18 cellular contexts compared by ENCODE assay signal in the genomic region with DNA sequence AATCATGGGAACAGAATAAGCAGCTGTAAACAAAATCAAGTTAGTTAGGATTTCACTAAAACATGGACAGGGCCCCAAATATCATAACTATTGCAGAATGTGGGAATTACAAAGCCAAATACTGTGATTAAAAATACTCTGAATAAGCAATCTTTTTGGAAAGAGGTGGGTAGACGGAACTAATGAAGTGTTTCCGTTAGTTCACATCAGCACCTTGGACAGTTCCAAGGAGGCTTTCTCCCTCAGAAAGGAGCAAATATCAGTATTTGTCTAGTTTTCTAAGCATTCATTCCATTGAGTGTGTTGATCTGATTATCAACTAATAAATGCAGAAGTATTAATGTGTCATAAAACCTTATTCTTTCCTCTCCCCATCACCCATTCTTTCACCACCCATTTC.
A peak's percentile ranks its signal among the peaks of the same experiment; 100 is the strongest.
DNase-seq lines count a peak whose midpoint lies in the region; ATAC-seq, FAIRE-seq and TF ChIP-seq lines count a peak whose summit lies in the region.
"Had no signal": no experiment of that assay in that cellular context is flagged by ENCODE, and none has a peak within 500 bp of the region (broad histone marks: within the 10 kb centered on the region; RNA-seq: fewer than 3 reads in every experiment).

No MANE protein-coding gene starts in this region.

- FAIRE-seq in K562 (lab: Jason Lieb, UNC) = peak; percentile 19
- FAIRE-seq: bronchial epithelial cell, kidney, pancreas had no signal

- H3K36me3 Mint-ChIP-seq in activated CD4-positive, alpha-beta T cell treated with anti-CD3 and anti-CD28 coated beads, Interleukin-2, amount 10 ng/mL, durations not matched to agents 24 days and 14 days (ENCODE audit: low read depth) = no peaks in the 10 kb centered on the region
- no peaks in the 10 kb centered on the region for H3K36me3 Mint-ChIP-seq in neural crest cell (ENCODE audit: low read depth)
- no peaks in the 10 kb centered on the region for H3K36me3 Mint-ChIP-seq in activated naive CD8-positive, alpha-beta T cell treated with anti-CD3 and anti-CD28 coated beads for 36 hours

- TF ChIP-seq RAD21 in K562 (CRISPR knock-in tag; conservative IDR thresholded peaks at IDR 0.05 in 1 of 2, IDR thresholded peaks at IDR 0.05 in 1 of 2) = no peak

- H3K4me2 ChIP-seq in K562 (ENCODE audit: insufficient read depth, low read length) = no peak overlapping the region
- H3K4me2 ChIP-seq: KMS-11 had no signal

- WGBS in K562 (ENCODE audit: insufficient coverage, low coverage, missing lambda C conversion rate) = 0% methylated on average over 2 of the region's 2 CpGs

- H2AFZ ChIP-seq in K562 (ENCODE audit: low read depth, low read length) = no peak overlapping the region

- DNase-seq in activated CD4-positive, alpha-beta T cell treated with anti-CD3 and anti-CD28 coated beads, Interleukin-2, amount 10 ng/mL, durations not matched to agents 24 days and 14 days = peak; percentile 66
- no peak for DNase-seq in activated CD4-positive, alpha-beta T cell treated with anti-CD3 and anti-CD28 coated beads, Interleukin-2, amount 50 U/mL, for 4 hours
- DNase-seq in NAMALWA (ENCODE audit: low spot score) (peak; percentile 34), K562 (ENCODE audit: extremely low read depth in 1 of 4, low spot score in 3 of 4) (peak; percentile 24 to 51 (median 42)), neural crest cell (ENCODE audit: low read depth, low spot score) (peak; percentile 30), left colon (no peak), MG63 (no peak)
- no peak for DNase-seq in activated naive CD8-positive, alpha-beta T cell treated with anti-CD3 and anti-CD28 coated beads for 36 hours
- DNase-seq: activated gamma-delta T cell treated with Interleukin-2 at 50 U/mL for 16 hours; GF-D8; kidney; NCI-H1930; NCI-H748 treated with DMSO at 0.1 percent for 48 hours; pancreas; spleen; stimulated activated naive CD8-positive, alpha-beta T cell treated with anti-CD3 and anti-CD28 coated beads, Interleukin-15, amount 100 ng/mL, for 72 hours had no signal

- no peaks in the 10 kb centered on the region for H3K9me1 ChIP-seq in K562 (ENCODE audit: control insufficient read depth, insufficient read depth, low read length)

- no peaks in the 10 kb centered on the region for H3K4me1 Mint-ChIP-seq in activated CD4-positive, alpha-beta T cell treated with anti-CD3 and anti-CD28 coated beads, Interleukin-2, amount 10 ng/mL, durations not matched to agents 24 days and 14 days
- no peaks in the 10 kb centered on the region for H3K4me1 Mint-ChIP-seq in neural crest cell
- H3K4me1 Mint-ChIP-seq in activated naive CD8-positive, alpha-beta T cell treated with anti-CD3 and anti-CD28 coated beads for 36 hours = no peaks in the 10 kb centered on the region
- H3K4me1 Mint-ChIP-seq: stimulated activated naive CD8-positive, alpha-beta T cell treated with anti-CD3 and anti-CD28 coated beads, Interleukin-15, amount 100 ng/mL, for 72 hours had no signal

- in situ Hi-C loops in K562 (cut with MboI) = no loop called here

- H3K79me2 ChIP-seq in K562 (ENCODE audit: control insufficient read depth, insufficient read depth, low read length) = no peaks in the 10 kb centered on the region

- H3K36me3 ChIP-seq in K562 (ENCODE audit: control insufficient read depth, insufficient read depth, low read length) = no peaks in the 10 kb centered on the region
- H3K36me3 ChIP-seq in MG63 = no peaks in the 10 kb centered on the region
- H3K36me3 ChIP-seq: pancreas, spleen had no signal

- CTCF ChIA-PET in K562 (lab: Yijun Ruan, JAX; ENCODE audit: low intra/inter-chr PET ratio) = no interaction called here

- no peaks in the 10 kb centered on the region for H3K4me1 ChIP-seq in K562 (replicated peaks in 1 of 2; ENCODE audit: control insufficient read depth in 2 of 2, insufficient read depth in 2 of 2, low read length in 2 of 2)
- H3K4me1 ChIP-seq: pancreas, spleen had no signal

- no peak for ATAC-seq in K562
- ATAC-seq in left colon = no peak
- ATAC-seq: pancreas; stimulated activated naive CD8-positive, alpha-beta T cell treated with anti-CD3 and anti-CD28 coated beads, Interleukin-15, amount 100 ng/mL, for 72 hours had no signal

- H3K27ac ChIP-seq in K562 (ENCODE audit: extremely low read depth, low read depth, low read length) = no peak overlapping the region
- H3K27ac ChIP-seq: KMS-11, pancreas, spleen had no signal

- H3K9me3 ChIP-seq in K562 (replicated peaks; ENCODE audit: control insufficient read depth, insufficient read depth, low read depth, low read length) = no peaks in the 10 kb centered on the region
- H3K9me3 ChIP-seq in MG63 = no peaks in the 10 kb centered on the region
- H3K9me3 ChIP-seq: pancreas, spleen had no signal

- no TSS peak for BruUV-seq in K562 (replicated peaks; lab: Mats Ljungman, UMichigan)

- no peak for TF ChIP-seq CTCF in K562 (IDR thresholded peaks at IDR 0.05 in 2 of 3, conservative IDR thresholded peaks at IDR 0.05 in 1 of 3; ENCODE audit: insufficient read depth in 2 of 3, low read depth in 1 of 3, low read length in 3 of 3)
- TF ChIP-seq CTCF in neural crest cell (conservative IDR thresholded peaks at IDR 0.05) = no peak

- H3K9me3 Mint-ChIP-seq in activated CD4-positive, alpha-beta T cell treated with anti-CD3 and anti-CD28 coated beads, Interleukin-2, amount 10 ng/mL, durations not matched to agents 24 days and 14 days = peaks cover 4% of the 10 kb centered on the region
- H3K9me3 Mint-ChIP-seq in neural crest cell = no peaks in the 10 kb centered on the region
- no peaks in the 10 kb centered on the region for H3K9me3 Mint-ChIP-seq in activated naive CD8-positive, alpha-beta T cell treated with anti-CD3 and anti-CD28 coated beads for 36 hours
- H3K9me3 Mint-ChIP-seq: stimulated activated naive CD8-positive, alpha-beta T cell treated with anti-CD3 and anti-CD28 coated beads, Interleukin-15, amount 100 ng/mL, for 72 hours had no signal

- no peak overlapping the region for H3K27ac Mint-ChIP-seq in activated CD4-positive, alpha-beta T cell treated with anti-CD3 and anti-CD28 coated beads, Interleukin-2, amount 10 ng/mL, durations not matched to agents 24 days and 14 days
- H3K27ac Mint-ChIP-seq in neural crest cell (ENCODE audit: unreplicated experiment) = no peak overlapping the region
- H3K27ac Mint-ChIP-seq in activated naive CD8-positive, alpha-beta T cell treated with anti-CD3 and anti-CD28 coated beads for 36 hours = no peak overlapping the region
- H3K27ac Mint-ChIP-seq: stimulated activated naive CD8-positive, alpha-beta T cell treated with anti-CD3 and anti-CD28 coated beads, Interleukin-15, amount 100 ng/mL, for 72 hours had no signal

- no peaks in the 10 kb centered on the region for H3K27me3 Mint-ChIP-seq in activated CD4-positive, alpha-beta T cell treated with anti-CD3 and anti-CD28 coated beads, Interleukin-2, amount 10 ng/mL, durations not matched to agents 24 days and 14 days
- H3K27me3 Mint-ChIP-seq in neural crest cell (ENCODE audit: low read depth) = peaks cover 8% of the 10 kb centered on the region
- H3K27me3 Mint-ChIP-seq in activated naive CD8-positive, alpha-beta T cell treated with anti-CD3 and anti-CD28 coated beads for 36 hours = peaks cover 3% of the 10 kb centered on the region
- H3K27me3 Mint-ChIP-seq: stimulated activated naive CD8-positive, alpha-beta T cell treated with anti-CD3 and anti-CD28 coated beads, Interleukin-15, amount 100 ng/mL, for 72 hours had no signal

- H4K20me1 ChIP-seq in K562 (replicated peaks; ENCODE audit: control insufficient read depth, insufficient read depth, low read length) = no peaks in the 10 kb centered on the region; the same call in 1 of the 2 replicates

- H3K9ac ChIP-seq in K562 (ENCODE audit: insufficient read depth in 1 of 2, low read depth in 2 of 2, low read length in 2 of 2) = no peak overlapping the region
- H3K9ac ChIP-seq: KMS-11 had no signal

- H3K27me3 ChIP-seq in K562 (ENCODE audit: control insufficient read depth in 2 of 2, insufficient read depth in 2 of 2, low read length in 2 of 2) (no peaks in the 10 kb centered on the region), MG63 (no peaks in the 10 kb centered on the region)
- H3K27me3 ChIP-seq: pancreas, spleen had no signal

- no peak for TF ChIP-seq EP300 in K562 (IDR thresholded peaks at IDR 0.05; ENCODE audit: low read length)

- no peak for TF ChIP-seq POLR2A in K562 (conservative IDR thresholded peaks at IDR 0.05)

- H3K4me3 ChIP-seq in K562 (no peak overlapping the region), MG63 (no peak overlapping the region)
- H3K4me3 ChIP-seq: pancreas, spleen had no signal

- POLR2A ChIA-PET in K562 (lab: Yijun Ruan, JAX) = interaction anchor here (1.3 kb wide), 1 partner anchor 18 kb away, joined by 4 read pairs; no protein-coding TSS in a partner anchor

- no peak overlapping the region for H3K4me3 Mint-ChIP-seq in activated CD4-positive, alpha-beta T cell treated with anti-CD3 and anti-CD28 coated beads, Interleukin-2, amount 10 ng/mL, durations not matched to agents 24 days and 14 days
- H3K4me3 Mint-ChIP-seq in neural crest cell = no peak overlapping the region
- H3K4me3 Mint-ChIP-seq in activated naive CD8-positive, alpha-beta T cell treated with anti-CD3 and anti-CD28 coated beads for 36 hours = no peak overlapping the region
- H3K4me3 Mint-ChIP-seq: stimulated activated naive CD8-positive, alpha-beta T cell treated with anti-CD3 and anti-CD28 coated beads, Interleukin-15, amount 100 ng/mL, for 72 hours had no signal

- intact Hi-C loops in activated CD4-positive, alpha-beta T cell treated with anti-CD3 and anti-CD28 coated beads, Interleukin-2, amount 10 ng/mL, durations not matched to agents 24 days and 14 days (cut with micrococcal nuclease) = no loop called here
- intact Hi-C loops in K562 (cut with micrococcal nuclease) = no loop called here
- intact Hi-C loops in left colon (cut with DNase I, micrococcal nuclease) = no loop called here

Comparison
In these comparisons a context has a peak if more than half of its experiments do, and no peak if none do; other contexts are left out.
1. DNase-seq: peak in activated CD4-positive, alpha-beta T cell treated with anti-CD3 and anti-CD28 coated beads, Interleukin-2, amount 10 ng/mL, durations not matched to agents 24 days and 14 days (single experiment), NAMALWA (single experiment), K562 (4 of 4) and neural crest cell (single experiment); none in activated CD4-positive, alpha-beta T cell treated with anti-CD3 and anti-CD28 coated beads, Interleukin-2, amount 50 U/mL, for 4 hours (0 of 2), activated naive CD8-positive, alpha-beta T cell treated with anti-CD3 and anti-CD28 coated beads for 36 hours (single experiment), left colon (0 of 2) and MG63 (single experiment).